Comparison of ENCODE assay signal across 11 cellular contexts in the genomic region with DNA sequence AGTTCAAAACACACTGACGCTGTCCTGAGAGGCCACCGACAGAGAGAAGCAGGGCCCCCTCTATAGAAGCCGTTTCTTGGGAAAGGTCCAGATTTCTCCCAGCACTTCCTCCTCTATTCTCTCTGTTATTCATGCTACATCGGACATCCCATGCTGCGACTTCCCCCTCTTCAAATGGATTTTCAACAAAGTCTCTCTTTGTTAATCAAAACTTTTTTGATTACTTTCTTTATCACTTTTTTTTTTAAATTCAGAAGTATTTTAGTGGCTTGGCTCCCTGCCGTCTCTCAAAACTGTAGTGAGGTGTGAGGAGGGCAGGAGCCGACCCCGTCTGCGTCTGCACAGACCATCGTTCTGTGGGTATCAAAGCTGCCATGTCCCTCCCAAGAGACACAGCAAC.
A peak's percentile ranks its signal among the peaks of the same experiment; 100 is the strongest.
DNase-seq lines count a peak whose midpoint lies in the region; ATAC-seq and TF ChIP-seq lines count a peak whose summit lies in the region.
"Had no signal": no experiment of that assay in that cellular context is flagged by ENCODE, and none has a peak within 500 bp of the region (broad histone marks: within the 10 kb centered on the region; RNA-seq: fewer than 3 reads in every experiment).

No MANE protein-coding gene starts in this region.

- 69 to 73% (median 71%) methylated on average over 10 of the region's 10 CpGs for WGBS in heart left ventricle, 4 donors
- 55 to 58% methylated on average over 10 of the region's 10 CpGs for WGBS in upper lobe of left lung, 2 donors

- H3K36me3 Mint-ChIP-seq in dendritic cell treated with granulocyte-macrophage colony-stimulating factor and Interleukin-4, amounts not matched to agents 40 ng/mL and 50 ng/mL, for 4 days (ENCODE audit: low read depth) = peaks cover 14% of the 10 kb centered on the region

- TF ChIP-seq EP300 in upper lobe of left lung (IDR thresholded peaks at IDR 0.05) = no peak

- H3K9me3 ChIP-seq in heart left ventricle (no peaks in the 10 kb centered on the region), muscle layer of duodenum (ENCODE audit: control insufficient read depth in 1 of 2, low read length in 2 of 2) (no peaks in the 10 kb centered on the region), upper lobe of left lung (no peaks in the 10 kb centered on the region)

- H3K4me1 Mint-ChIP-seq in dendritic cell treated with granulocyte-macrophage colony-stimulating factor and Interleukin-4, amounts not matched to agents 40 ng/mL and 50 ng/mL, for 4 days (ENCODE audit: low read depth) = peaks cover 69% of the 10 kb centered on the region

- no peaks in the 10 kb centered on the region for H3K27me3 Mint-ChIP-seq in dendritic cell treated with granulocyte-macrophage colony-stimulating factor and Interleukin-4, amounts not matched to agents 40 ng/mL and 50 ng/mL, for 4 days

- ATAC-seq in heart left ventricle = no peak
- no peak for ATAC-seq in Right ventricle myocardium inferior
- ATAC-seq in upper lobe of left lung (ENCODE audit: low FRiP score in 2 of 2) = no peak
- no peak for ATAC-seq in GM18870 (IDR thresholded peaks at IDR 0.05; ENCODE audit: unreplicated experiment)
- ATAC-seq in HG02763 (IDR thresholded peaks at IDR 0.05; ENCODE audit: unreplicated experiment) = no peak

- no peaks in the 10 kb centered on the region for H3K9me3 Mint-ChIP-seq in dendritic cell treated with granulocyte-macrophage colony-stimulating factor and Interleukin-4, amounts not matched to agents 40 ng/mL and 50 ng/mL, for 4 days
- H3K9me3 Mint-ChIP-seq: IgD-negative memory B cell had no signal

- TF ChIP-seq POLR2A in heart left ventricle (IDR thresholded peaks at IDR 0.05) = no peak
- TF ChIP-seq POLR2A in upper lobe of left lung (IDR thresholded peaks at IDR 0.05) = no peak

- DNase-seq in heart left ventricle (no peak), Right ventricle myocardium inferior (ENCODE audit: missing footprints) (no peak), upper lobe of left lung (no peak), kidney glomerular epithelial cell (lab: John Stamatoyannopoulos, UW) (no peak)
- DNase-seq: erythroblast, NCI-H2029 treated with DMSO at 0.1 percent for 48 hours had no signal

- H3K27ac Mint-ChIP-seq in dendritic cell treated with granulocyte-macrophage colony-stimulating factor and Interleukin-4, amounts not matched to agents 40 ng/mL and 50 ng/mL, for 4 days = peak overlapping the region; percentile 99

- H3K4me1 ChIP-seq in heart left ventricle (peaks cover 0 to 65% (median 37%) of the 10 kb centered on the region in 12 donors), muscle layer of duodenum (ENCODE audit: control insufficient read depth in 1 of 2, insufficient read depth in 2 of 2, low read length in 2 of 2) (peaks cover 14 to 18% of the 10 kb centered on the region in 2 donors), upper lobe of left lung (peaks cover 45 to 57% (median 49%) of the 10 kb centered on the region in 4 donors)

- no peak overlapping the region for H3K4me3 Mint-ChIP-seq in dendritic cell treated with granulocyte-macrophage colony-stimulating factor and Interleukin-4, amounts not matched to agents 40 ng/mL and 50 ng/mL, for 4 days

- intact Hi-C loops in heart left ventricle (cut with DNase I) (loop anchor here in 1 of 10 donors (2.0 kb wide), 1 partner anchor 43 kb away; no protein-coding TSS in a partner anchor), Right ventricle myocardium inferior (cut with DNase I) (no loop called here)
- intact Hi-C loops in dendritic cell treated with granulocyte-macrophage colony-stimulating factor and Interleukin-4, amounts not matched to agents 40 ng/mL and 50 ng/mL, for 4 days (cut with micrococcal nuclease) = no loop called here

- H3K27me3 ChIP-seq in heart left ventricle (no peaks in the 10 kb centered on the region), muscle layer of duodenum (ENCODE audit: low read depth, low read length) (no peaks in the 10 kb centered on the region), upper lobe of left lung (no peaks in the 10 kb centered on the region)

- TF ChIP-seq CTCF in heart left ventricle (IDR thresholded peaks at IDR 0.05) = no peak
- no peak for TF ChIP-seq CTCF in upper lobe of left lung (IDR thresholded peaks at IDR 0.05)

- H3K36me3 ChIP-seq in heart left ventricle (no peaks in the 10 kb centered on the region), muscle layer of duodenum (ENCODE audit: control insufficient read depth in 1 of 2, insufficient read depth in 2 of 2, low read length in 2 of 2) (peaks cover 0 to 11% of the 10 kb centered on the region in 2 donors), upper lobe of left lung (no peaks in the 10 kb centered on the region)

- H3K27ac ChIP-seq in heart left ventricle (peak overlapping the region; percentile 24 to 86 (median 69)), muscle layer of duodenum (ENCODE audit: low read length) (peak overlapping the region; percentile 91), upper lobe of left lung (peak overlapping the region; percentile 76 to 85 (median 80))

- no peak overlapping the region for H3K4me3 ChIP-seq in heart left ventricle
- no peak overlapping the region for H3K4me3 ChIP-seq in muscle layer of duodenum (ENCODE audit: low read depth in 1 of 2, low read length in 2 of 2)
- no peak overlapping the region for H3K4me3 ChIP-seq in upper lobe of left lung
